Comparison of ENCODE assay signal across 8 cellular contexts in genomic region chr3:27591811-27592210, GRCh38.
DNase-seq lines count a peak whose midpoint lies in the region; ATAC-seq, FAIRE-seq and TF ChIP-seq lines count a peak whose summit lies in the region.

No MANE protein-coding gene starts in this region.

- H2BK12ac ChIP-seq in H1 (ENCODE audit: low read depth, low read length): no peak overlapping the region

- H3K36me3 ChIP-seq in SK-N-SH (replicated peaks in 1 of 2; ENCODE audit: control insufficient read depth in 1 of 2, insufficient read depth in 2 of 2, low read length in 1 of 2): no peaks in the 10 kb centered on the region
- no peaks in the 10 kb centered on the region for H3K36me3 ChIP-seq in H1 (ENCODE audit: control insufficient read depth in 2 of 4, insufficient read depth in 4 of 4, low read length in 3 of 4)
- no peaks in the 10 kb centered on the region for H3K36me3 ChIP-seq in stomach

- POLR2A ChIA-PET in SK-N-SH (lab: Yijun Ruan, JAX) (no interaction called here), H1 (lab: Charles Lee; ENCODE audit: partially characterized antibody) (no interaction called here)

- no peak overlapping the region for H3K4ac ChIP-seq in H1 (replicated peaks; ENCODE audit: insufficient read length, low read depth, low read length)

- H4K91ac ChIP-seq in H1 (replicated peaks; ENCODE audit: insufficient read length, low read length): no peak overlapping the region

- H4K20me1 ChIP-seq in SK-N-SH (ENCODE audit: insufficient read depth): no peaks in the 10 kb centered on the region
- H4K20me1 ChIP-seq in H1 (replicated peaks in 1 of 2; ENCODE audit: control insufficient read depth in 1 of 2, insufficient read depth in 2 of 2, low read length in 2 of 2): no peaks in the 10 kb centered on the region

- peak overlapping the region; percentile 89 for H2AFZ ChIP-seq in SK-N-SH (ENCODE audit: low read depth)
- H2AFZ ChIP-seq in H1 (ENCODE audit: low read length): peak overlapping the region; percentile 88; the same call in 1 of the 2 replicates

- no peak for FAIRE-seq in H1 (lab: Jason Lieb, UNC)

- 0 out of 2 replicates have a peak overlapping the region, but pooled peaks have one; percentile 14 for H2BK15ac ChIP-seq in H1 (ENCODE audit: low read length)

- H3K4me3 ChIP-seq in SK-N-SH (ENCODE audit: low read depth in 2 of 2, low read length in 1 of 2): no peak overlapping the region
- H3K4me3 ChIP-seq in H1 (ENCODE audit: extremely low read depth in 1 of 4, insufficient read depth in 2 of 4, low read depth in 3 of 4, low read length in 4 of 4): no peak overlapping the region
- no peak overlapping the region for H3K4me3 ChIP-seq in stomach

- TF ChIP-seq EP300 in SK-N-SH (IDR thresholded peaks at IDR 0.05; ENCODE audit: borderline replicate concordance in 1 of 2, low read depth in 1 of 2, low read length in 1 of 2) (no peak), H1 (IDR thresholded peaks at IDR 0.05; ENCODE audit: borderline replicate concordance in 1 of 2, low read depth in 2 of 2, low read length in 2 of 2) (no peak), stomach (IDR thresholded peaks at IDR 0.05) (no peak)

- TF ChIP-seq CTCF in SK-N-SH (IDR thresholded peaks at IDR 0.05) (no peak), H1 (IDR thresholded peaks at IDR 0.05; ENCODE audit: control extremely low read depth in 1 of 3, insufficient read depth in 1 of 3, low read depth in 1 of 3, low read length in 3 of 3) (no peak), stomach (IDR thresholded peaks at IDR 0.05) (no peak)

- H2BK120ac ChIP-seq in H1 (replicated peaks; ENCODE audit: low read depth, low read length): no peak overlapping the region

- H3K14ac ChIP-seq in H1 (ENCODE audit: insufficient read length): no peak overlapping the region

- TF ChIP-seq RAD21 in SK-N-SH (IDR thresholded peaks at IDR 0.05; ENCODE audit: low read length) (no peak), H1 (IDR thresholded peaks at IDR 0.05 in 1 of 2, conservative IDR thresholded peaks at IDR 0.05 in 1 of 2; ENCODE audit: low read depth in 2 of 2, low read length in 2 of 2) (no peak)

- no peak overlapping the region for H3K23ac ChIP-seq in H1 (ENCODE audit: insufficient read length)

- no peak overlapping the region for H3K4me2 ChIP-seq in SK-N-SH
- no peak overlapping the region for H3K4me2 ChIP-seq in H1 (ENCODE audit: insufficient read depth in 1 of 2, low read depth in 2 of 2, low read length in 2 of 2)

- no peak overlapping the region for H2AK5ac ChIP-seq in H1 (ENCODE audit: low read depth, low read length)

- peaks cover 35% of the 10 kb centered on the region for H3F3A ChIP-seq in SK-N-SH (replicated peaks; ENCODE audit: insufficient read depth)

- H3K27ac ChIP-seq in SK-N-SH (ENCODE audit: low read depth in 2 of 2, low read length in 1 of 2) (peak overlapping the region in 1 of 2 experiments; percentile 64; a peak in 1 of 4 replicates), H1 (ENCODE audit: low read depth, low read length) (no peak overlapping the region), stomach (peak overlapping the region in 4 of 5 donors; percentile 55 to 69 (median 60))

- H3K27me3 ChIP-seq in SK-N-SH (ENCODE audit: insufficient read depth) (no peaks in the 10 kb centered on the region), H1 (replicated peaks in 1 of 4; ENCODE audit: control insufficient read depth in 3 of 4, extremely low read depth in 1 of 4, insufficient read depth in 3 of 4, low read length in 3 of 4) (no peaks in the 10 kb centered on the region; a peak in 1 of 7 replicates), stomach (no peaks in the 10 kb centered on the region)

- no peak overlapping the region for H3K18ac ChIP-seq in H1 (ENCODE audit: extremely low read depth, low read length)

- H3K9me3 ChIP-seq in SK-N-SH (no peaks in the 10 kb centered on the region), H1 (ENCODE audit: insufficient read depth in 2 of 2, low read depth in 1 of 2, low read length in 1 of 2) (no peaks in the 10 kb centered on the region), stomach (no peaks in the 10 kb centered on the region)

- in situ Hi-C loops in KBM-7 (cut with MboI; ENCODE audit: low pct_unique_long_range_greater_than_20kb, low sequenced_read_pairs): no loop called here

- H2BK5ac ChIP-seq in H1 (ENCODE audit: low read depth, low read length): no peak overlapping the region

- intact Hi-C loops in stomach (cut with DNase I; ENCODE audit: low total_unique reads): no loop called here

- TF ChIP-seq POLR2A in H1 (IDR thresholded peaks at IDR 0.05; ENCODE audit: control extremely low read depth in 1 of 2, low read depth in 2 of 2, low read length in 2 of 2) (no peak), stomach (IDR thresholded peaks at IDR 0.05) (no peak)

- H3K9me2 ChIP-seq in SK-N-SH: no peaks in the 10 kb centered on the region

- H4K5ac ChIP-seq in H1 (ENCODE audit: insufficient read length, low read depth, low read length): no peak overlapping the region

- H3K79me2 ChIP-seq in SK-N-SH (ENCODE audit: insufficient read depth) (no peaks in the 10 kb centered on the region), H1 (ENCODE audit: control insufficient read depth in 1 of 2, insufficient read depth in 2 of 2, low read length in 2 of 2) (no peaks in the 10 kb centered on the region)

- DNase-seq in SK-N-SH (no peak), KBM-7 (peak; percentile 12), H1 (ENCODE audit: low read depth in 1 of 2, low spot score in 2 of 2) (no peak), stomach (no peak), iPS-NIHi11 (ENCODE audit: low spot score) (no peak), DMS79 (lab: John Stamatoyannopoulos, UW) (no peak), SHP77 treated with DMSO at 0.1 percent for 48 hours (lab: John Stamatoyannopoulos, UW) (no peak)

- H3K9ac ChIP-seq in SK-N-SH (no peak overlapping the region), H1 (replicated peaks in 1 of 4; ENCODE audit: extremely low read depth in 1 of 4, low read depth in 3 of 4, low read length in 3 of 4) (no peak overlapping the region)

- no peak overlapping the region for H3K56ac ChIP-seq in H1 (replicated peaks; ENCODE audit: insufficient read length, low read depth, low read length)

- WGBS in SK-N-SH (ENCODE audit: low lambda C conversion rate): 61% methylated on average over 4 of the region's 4 CpGs
- 92% methylated on average over 4 of the region's 4 CpGs; no CpG with 5 or more reads in 1 of the 2 experiments for WGBS in H1 (ENCODE audit: extremely low coverage in 1 of 2, insufficient coverage in 1 of 2, insufficient read length in 1 of 2, insufficient replicate concordance in 2 of 2, low coverage in 1 of 2, low lambda C conversion rate in 2 of 2, missing lambda C conversion rate in 1 of 2), 2 experiments
- WGBS in stomach, 5 donors: 38 to 56% (median 48%) methylated on average over 4 of the region's 4 CpGs

- ATAC-seq in SK-N-SH treated with all-trans-retinoic acid at 6 μM for 48 hours: no peak

- H4K8ac ChIP-seq in H1 (ENCODE audit: extremely low read depth, insufficient read depth, low read length): no peak overlapping the region

- CTCF ChIA-PET in SK-N-SH (lab: Yijun Ruan, JAX) (no interaction called here), H1 (lab: Charles Lee; ENCODE audit: partially characterized antibody) (interaction anchor here (1.3 to 1.5 kb wide), 2 partner anchors 27 to 56 kb away, joined by 4 to 5 read pairs; no protein-coding TSS in a partner anchor)

- H3K79me1 ChIP-seq in H1 (ENCODE audit: low read depth, low read length): no peaks in the 10 kb centered on the region

- H3K4me1 ChIP-seq in SK-N-SH (ENCODE audit: control insufficient read depth in 1 of 2, insufficient read depth in 2 of 2, low read depth in 1 of 2, low read length in 1 of 2) (peaks cover 0 to 35% of the 10 kb centered on the region in 2 experiments; a peak in 2 of 4 replicates), H1 (replicated peaks in 1 of 4; ENCODE audit: control insufficient read depth in 3 of 4, insufficient read depth in 4 of 4, low read length in 3 of 4) (peaks cover 0 to 13% (median 8%) of the 10 kb centered on the region in 4 experiments; a peak in 6 of 7 replicates), stomach (peaks cover 0 to 49% (median 18%) of the 10 kb centered on the region in 4 donors)

- no peak overlapping the region for H2BK20ac ChIP-seq in H1 (ENCODE audit: low read length)

- H3K23me2 ChIP-seq in H1 (ENCODE audit: low read depth, low read length): no peaks in the 10 kb centered on the region

TF ChIP-seq in SK-N-SH, 30 proteins besides CTCF, POLR2A, EP300 and RAD21 (continues in another document):
- TF ChIP-seq RCOR1 (IDR thresholded peaks at IDR 0.05; ENCODE audit: low read length) (no peak), FOXM1 (IDR thresholded peaks at IDR 0.05; ENCODE audit: low read depth) (no peak), TEAD4 (IDR thresholded peaks at IDR 0.05; ENCODE audit: borderline replicate concordance, insufficient read depth) (no peak), RXRA (IDR thresholded peaks at IDR 0.05; ENCODE audit: borderline replicate concordance, low read depth) (no peak), NFIC (IDR thresholded peaks at IDR 0.05; ENCODE audit: borderline replicate concordance) (no peak)

TF ChIP-seq in SK-N-SH treated with all-trans-retinoic acid at 6 μM for 48 hours, 23 proteins besides CTCF, POLR2A, EP300 and RAD21 (continues in another document):
- TF ChIP-seq ZNF565 (CRISPR knock-in tag; conservative IDR thresholded peaks at IDR 0.05; ENCODE audit: low read depth): no peak

TF ChIP-seq in H1, 55 proteins besides CTCF, POLR2A, EP300 and RAD21:
- TF ChIP-seq CEBPB (IDR thresholded peaks at IDR 0.05; ENCODE audit: low read depth, low read length) (no peak), FOSL1 (IDR thresholded peaks at IDR 0.05; ENCODE audit: insufficient read depth, low read depth, low read length) (no peak), GTF2F1 (IDR thresholded peaks at IDR 0.05; ENCODE audit: borderline replicate concordance, low read depth, low read length) (no peak)
